ENCODE assay signal across 2 cellular contexts in genomic region chr15:50602028-50602427, GRCh38. TPM values are rescaled to one million over a fixed set of nuclear protein-coding genes. Genes with fewer than 3 reads are reported as not detected.
"Had no signal": no experiment of that assay in that cellular context is flagged by ENCODE, and none has a peak within 500 bp of the region (broad histone marks: within the 10 kb centered on the region; RNA-seq: fewer than 3 reads in every experiment).

No MANE protein-coding gene starts in this region.

RNA-seq across cellular contexts. Expression of gene USP50, which starts 55.6 kb away (rescaled TPM):
- total RNA-seq: G401, GM12878 had no signal
